In the genomic region with DNA sequence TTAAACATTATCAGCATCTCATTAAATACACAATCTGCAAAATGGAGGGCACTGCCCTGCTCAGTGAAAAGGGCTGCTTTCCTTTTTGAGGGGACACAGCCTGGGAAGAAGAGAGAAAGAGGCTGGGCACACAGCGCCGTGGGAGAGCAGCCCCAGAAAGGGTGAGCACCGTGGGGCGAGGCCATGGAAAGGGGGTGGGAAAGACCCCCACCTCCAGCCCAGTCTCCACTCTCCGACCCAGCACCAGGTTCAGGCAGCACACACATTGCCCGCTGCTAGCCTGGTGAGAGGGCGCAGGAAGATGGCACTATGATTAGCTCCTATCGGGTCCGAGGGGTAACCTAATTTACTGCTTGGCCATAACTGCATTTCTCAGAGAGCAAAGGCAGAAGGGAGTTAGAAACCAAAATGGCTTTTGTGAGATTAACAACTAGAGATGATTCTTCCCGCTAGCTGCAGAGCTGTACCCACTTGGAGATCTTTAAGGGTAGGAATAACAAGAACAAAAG, we compare ENCODE assay signal across 6 cellular contexts.
"Had no signal": no experiment of that assay in that cellular context is flagged by ENCODE, and none has a peak within 500 bp of the region (broad histone marks: within the 10 kb centered on the region; RNA-seq: fewer than 3 reads in every experiment).

No MANE protein-coding gene starts in this region.

- H3K27me3 Mint-ChIP-seq: IgD-negative memory B cell had no signal

- H3K27ac ChIP-seq: HL-60 had no signal

- ATAC-seq: GM23338, HepG2 had no signal

- H3K4me2 ChIP-seq: GM23338 had no signal

- H2AFZ ChIP-seq: GM23338 had no signal

- H3K4me3 Mint-ChIP-seq: GM23338, H9 had no signal

- H3K9me3 Mint-ChIP-seq: H9, IgD-negative memory B cell had no signal

- H3K27ac Mint-ChIP-seq: GM23338, H9 had no signal

- H3K4me3 ChIP-seq: GM23338 had no signal

- H3K36me3 Mint-ChIP-seq: IgD-negative memory B cell had no signal

- H3K4me1 Mint-ChIP-seq: GM23338, H9 had no signal

- DNase-seq: H9, HCEC 1CT had no signal
